2 cellular contexts compared by ENCODE assay signal in the genomic region with DNA sequence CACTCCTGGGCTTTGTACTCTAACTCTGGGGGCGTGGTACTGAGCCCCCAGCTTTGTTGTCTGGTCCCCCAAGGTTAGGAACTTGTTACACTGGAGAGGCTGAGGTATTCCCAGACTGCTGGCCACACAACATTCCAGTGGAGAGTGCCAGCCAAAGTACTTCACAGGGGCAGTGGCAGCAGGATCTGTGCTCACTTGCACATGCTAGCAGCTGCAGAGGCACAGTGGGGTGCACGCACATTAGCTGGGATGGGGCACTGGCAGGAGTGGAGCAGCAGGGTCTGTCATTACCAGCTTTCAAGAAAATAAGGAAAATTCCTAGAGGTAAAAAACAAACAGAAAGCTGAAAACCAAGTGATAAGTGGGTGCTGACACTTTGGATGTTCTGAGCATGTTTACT.
TF ChIP-seq lines count a peak whose summit lies in the region.

No MANE protein-coding gene starts in this region.

TF ChIP-seq in HEK293, 187 proteins besides CTCF, POLR2A, EP300 and RAD21 (continued from another document):
- TF ChIP-seq, protein P1, sequence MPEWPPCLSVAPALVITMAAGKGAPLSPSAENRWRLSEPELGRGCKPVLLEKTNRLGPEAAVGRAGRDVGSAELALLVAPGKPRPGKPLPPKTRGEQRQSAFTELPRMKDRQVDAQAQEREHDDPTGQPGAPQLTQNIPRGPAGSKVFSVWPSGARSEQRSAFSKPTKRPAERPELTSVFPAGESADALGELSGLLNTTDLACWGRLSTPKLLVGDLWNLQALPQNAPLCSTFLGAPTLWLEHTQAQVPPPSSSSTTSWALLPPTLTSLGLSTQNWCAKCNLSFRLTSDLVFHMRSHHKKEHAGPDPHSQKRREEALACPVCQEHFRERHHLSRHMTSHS (tag by site-specific recombination; IDR thresholded peaks at IDR 0.05) = no peak

TF ChIP-seq in H1, 55 proteins besides CTCF, POLR2A, EP300 and RAD21 (continued from another document):
- TF ChIP-seq EGR1 (IDR thresholded peaks at IDR 0.05; ENCODE audit: borderline replicate concordance, low read depth, low read length) (0 out of 2 replicates have a peak, but pooled peaks have one; percentile 13), ASH2L (IDR thresholded peaks at IDR 0.05; ENCODE audit: low read length) (no peak), CREB1 (IDR thresholded peaks at IDR 0.05) (no peak), TEAD4 (IDR thresholded peaks at IDR 0.05; ENCODE audit: low read depth, low read length) (peak; percentile 52; the same call in 1 of the 2 replicates)
